In the genomic region with DNA sequence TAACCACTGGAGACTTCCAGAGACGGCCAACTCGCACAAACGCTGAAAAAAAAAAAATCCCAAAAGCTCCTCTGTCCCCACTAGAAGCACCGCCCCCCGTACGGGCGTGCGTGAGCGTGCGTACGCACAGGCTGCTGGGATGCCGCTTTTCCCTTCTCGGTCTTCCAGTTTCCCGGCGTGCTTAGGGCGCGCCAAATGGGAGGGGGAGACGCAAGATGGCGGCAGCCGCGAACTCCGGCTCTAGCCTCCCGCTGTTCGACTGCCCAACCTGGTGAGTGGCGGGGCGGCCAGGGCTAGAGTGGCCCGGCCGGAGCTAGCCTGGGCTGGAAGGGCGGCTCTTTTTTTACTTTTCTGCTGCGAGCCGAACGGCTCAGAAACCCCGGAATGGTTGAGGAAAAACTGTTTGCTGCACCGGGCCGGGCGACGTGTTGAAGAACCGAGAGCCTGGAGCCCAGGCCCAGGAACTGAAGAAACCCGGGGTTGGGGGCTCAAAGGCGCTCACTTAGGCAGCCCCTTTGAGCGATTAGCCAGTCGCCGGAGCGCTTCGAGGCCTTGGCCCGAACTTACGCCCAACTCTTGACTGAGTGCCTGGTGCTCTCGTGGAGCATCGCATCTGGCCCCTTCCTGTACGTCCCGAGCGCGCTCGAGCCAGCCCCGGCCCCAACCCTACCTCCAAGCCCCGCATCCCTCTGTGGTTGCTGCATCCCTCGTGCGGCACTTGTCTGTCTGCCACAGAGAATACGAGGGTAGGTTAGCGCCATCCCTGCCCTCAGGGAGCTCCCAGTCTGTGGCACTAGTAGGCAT, we compare ENCODE assay signal across 8 cellular contexts. TPM values are rescaled to one million over a fixed set of nuclear protein-coding genes. Genes with fewer than 3 reads are reported as not detected.
A peak's percentile ranks its signal among the peaks of the same experiment; 100 is the strongest.
DNase-seq lines count a peak whose midpoint lies in the region; ATAC-seq and TF ChIP-seq lines count a peak whose summit lies in the region.

PPP1R8 (plus strand) TSS at position 162 of the 804 bp plus-strand sequence; CDS start at position 216, 54 bp downstream.

- intact Hi-C loops in Panc1 (cut with micrococcal nuclease; ENCODE audit: unreplicated experiment), result no loop called here

- H3K4me1 ChIP-seq in Panc1 (ENCODE audit: control insufficient read depth, insufficient read depth, low read length) (peaks cover 13% of the 10 kb centered on the region; the same call in 1 of the 2 replicates), muscle layer of duodenum (ENCODE audit: control insufficient read depth in 1 of 2, insufficient read depth in 2 of 2, low read length in 2 of 2) (peaks cover 13 to 23% of the 10 kb centered on the region in 2 donors)

- in situ Hi-C loops in Panc1 (cut with HindIII; ENCODE audit: low pct_unique_long_range_greater_than_20kb, low sequenced_read_pairs), result no loop called here

- H3K4me1 Mint-ChIP-seq in activated T-cell treated with anti-CD3 and anti-CD28 coated beads, Interleukin-2, amount 50 U/mL, for 4 hours (ENCODE audit: low read depth), result peaks cover 28% of the 10 kb centered on the region

- peak; percentile 95 for DNase-seq in DMS114 treated with DMSO at 0.1 percent for 48 hours (lab: John Stamatoyannopoulos, UW; ENCODE audit: unreplicated experiment)
- DNase-seq in Jurkat, Clone E6-1 (ENCODE audit: low read depth, low spot score), result peak; percentile 94
- DNase-seq in Panc1 (ENCODE audit: low read depth, low spot score), result peak; percentile 86
- DNase-seq in activated T-cell treated with anti-CD3 and anti-CD28 coated beads, Interleukin-2, amount 50 U/mL, for 4 hours, result peak; percentile 83
- DNase-seq in stimulated activated CD8-positive, alpha-beta memory T cell treated with anti-CD3 and anti-CD28 coated beads, Interleukin-7, amount 100 ng/mL, for 4 hours (ENCODE audit: low read depth in 2 of 2), result peak; percentile 84 to 87

- no peaks in the 10 kb centered on the region for H3K9me3 Mint-ChIP-seq in activated T-cell treated with anti-CD3 and anti-CD28 coated beads, Interleukin-2, amount 50 U/mL, for 4 hours

- H3K9me3 ChIP-seq in Panc1 (ENCODE audit: control insufficient read depth, insufficient read depth, low read depth, low read length), result no peaks in the 10 kb centered on the region
- no peaks in the 10 kb centered on the region for H3K9me3 ChIP-seq in muscle layer of duodenum (ENCODE audit: control insufficient read depth in 1 of 2, low read length in 2 of 2)

- no TSS peak for BruUV-seq in Panc1 (replicated peaks; lab: Mats Ljungman, UMichigan)

- no peak for TF ChIP-seq CTCF in Panc1 (IDR thresholded peaks at IDR 0.05)

- no peaks in the 10 kb centered on the region for H3K36me3 Mint-ChIP-seq in activated T-cell treated with anti-CD3 and anti-CD28 coated beads, Interleukin-2, amount 50 U/mL, for 4 hours (ENCODE audit: insufficient read depth)

- POLR2A ChIA-PET in Panc1 (lab: Charles Lee), result interaction anchor here (0.6 to 1.1 kb wide), 5 partner anchors 46 to 796 kb away, joined by 3 to 9 read pairs (median 4); no protein-coding TSS in a partner anchor

- H3K36me3 ChIP-seq in Panc1 (ENCODE audit: control insufficient read depth, insufficient read depth, low read length) (peaks cover 22% of the 10 kb centered on the region), muscle layer of duodenum (ENCODE audit: control insufficient read depth in 1 of 2, insufficient read depth in 2 of 2, low read length in 2 of 2) (peaks cover 20 to 28% of the 10 kb centered on the region in 2 donors)

- H3K27me3 ChIP-seq in Panc1 (ENCODE audit: control insufficient read depth, insufficient read depth, low read length) (no peaks in the 10 kb centered on the region), muscle layer of duodenum (ENCODE audit: low read depth, low read length) (no peaks in the 10 kb centered on the region)

- ATAC-seq in GM21576 (IDR thresholded peaks at IDR 0.05; ENCODE audit: unreplicated experiment) (peak; percentile 94), Panc1 (peak; percentile 100), esophagus mucosa (peak; percentile 96)
- ATAC-seq in activated T-cell treated with anti-CD3 and anti-CD28 coated beads, Interleukin-2, amount 50 U/mL, for 4 hours, result peak; percentile 99

- peak within 1 kb of the TSS; percentile 91 for H3K4me3 ChIP-seq in Jurkat, Clone E6-1 (ENCODE audit: low read length)
- H3K4me3 ChIP-seq in Panc1 (ENCODE audit: low read depth in 2 of 2, low read length in 2 of 2) (peak within 1 kb of the TSS; percentile 92 to 95), muscle layer of duodenum (ENCODE audit: low read depth in 1 of 2, low read length in 2 of 2) (peak within 1 kb of the TSS; percentile 87 to 100)

- H3K27ac ChIP-seq in Panc1 (ENCODE audit: low read length) (peak within 1 kb of the TSS; percentile 87), muscle layer of duodenum (ENCODE audit: low read length) (peak within 1 kb of the TSS; percentile 85)

- H3K4me3 Mint-ChIP-seq in activated T-cell treated with anti-CD3 and anti-CD28 coated beads, Interleukin-2, amount 50 U/mL, for 4 hours, result peak within 1 kb of the TSS; percentile 90

- H3K27me3 Mint-ChIP-seq in activated T-cell treated with anti-CD3 and anti-CD28 coated beads, Interleukin-2, amount 50 U/mL, for 4 hours (ENCODE audit: low read depth), result no peaks in the 10 kb centered on the region

- CTCF ChIA-PET in Panc1 (lab: Charles Lee), result interaction anchor here (0.7 to 1.0 kb wide), 2 partner anchors 11 to 432 kb away, joined by 12 read pairs; no protein-coding TSS in a partner anchor

RNA-seq across cellular contexts. Expression of gene PPP1R8, which starts in this region (rescaled TPM):
- polyA plus RNA-seq in Jurkat, Clone E6-1 (2012; ENCODE audit: insufficient read depth, insufficient read length), result 70.5 TPM
- total RNA-seq in Panc1 (2021; ENCODE audit: unreplicated experiment) (59.7 TPM), esophagus mucosa (30.0 TPM)
- polyA plus RNA-seq in Panc1 (2012; ENCODE audit: insufficient read length), result 58.0 TPM
- total RNA-seq in activated T-cell treated with anti-CD3 and anti-CD28 coated beads, Interleukin-2, amount 50 U/mL, for 4 hours, result 10 to 100 TPM; 67.7 to 82.5 (median 75.9) TPM

Comparison
In these comparisons a context has a peak if more than half of its experiments do, and no peak if none do; other contexts are left out.
1. Peak in every context shown above with its lines: DNase-seq, ATAC-seq, H3K4me3 ChIP-seq and H3K27ac ChIP-seq.